ENCODE assay signal across 8 cellular contexts in the genomic region with DNA sequence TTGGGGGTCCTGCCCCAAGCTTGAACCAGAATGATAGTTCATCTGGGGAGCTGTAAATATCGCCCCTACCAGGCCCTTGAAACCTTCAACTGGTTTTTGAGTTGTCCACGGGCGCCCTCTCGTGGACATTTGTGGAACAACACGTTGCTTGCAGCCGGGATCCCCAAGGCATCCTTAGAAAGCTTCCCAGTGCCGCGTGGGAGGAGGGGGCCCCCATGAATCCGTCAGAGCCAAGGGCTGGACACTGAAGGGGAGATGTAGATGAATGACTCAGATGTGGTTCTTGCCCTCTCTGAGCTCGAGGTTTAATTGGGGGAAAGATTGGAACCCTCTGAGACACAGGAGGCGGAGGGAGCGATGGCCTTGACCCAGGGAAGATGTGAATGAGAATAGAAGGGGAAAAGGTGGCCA. TPM values are rescaled to one million over a fixed set of nuclear protein-coding genes. Genes with fewer than 3 reads are reported as not detected.
DNase-seq lines count a peak whose midpoint lies in the region; ATAC-seq and TF ChIP-seq lines count a peak whose summit lies in the region.

No MANE protein-coding gene starts in this region.

- dilution Hi-C loops in IMR-90 (cut with HindIII; ENCODE audit: low sequenced_read_pairs, unreplicated experiment): no loop called here

- intact Hi-C loops in IMR-90 (cut with micrococcal nuclease) (loop anchor here (1.0 to 10.0 kb wide), 4 partner anchors 136 to 606 kb away; a partner anchor contains a TSS), cardiac septum (cut with DNase I) (loop anchor here (2.0 to 5.0 kb wide), 3 partner anchors 136 to 209 kb away; a partner anchor contains a TSS)

- TF ChIP-seq RAD21 in IMR-90 (IDR thresholded peaks at IDR 0.05; ENCODE audit: low read length): peak; percentile 88

- H2BK120ac ChIP-seq in IMR-90 (ENCODE audit: low read depth, low read length): peak overlapping the region; percentile 70

- H3K36me3 ChIP-seq in DND-41 (ENCODE audit: insufficient read depth, low read length): no peaks in the 10 kb centered on the region
- peaks cover 10% of the 10 kb centered on the region for H3K36me3 ChIP-seq in IMR-90 (ENCODE audit: control insufficient read depth, insufficient read depth, low read length)

- in situ Hi-C loops in IMR-90 (cut with MboI; ENCODE audit: low sequenced_read_pairs): loop anchor here (5.0 kb wide), 1 partner anchor 179 kb away; no protein-coding TSS in a partner anchor

- CTCF ChIA-PET in IMR-90 (lab: Yijun Ruan, JAX): interaction anchor here (0.6 to 2.4 kb wide), 13 partner anchors 12 to 208 kb away, joined by 3 to 16 read pairs (median 5); a partner anchor contains a TSS

- peak overlapping the region; percentile 76 for H2AK9ac ChIP-seq in IMR-90 (replicated peaks; ENCODE audit: low read depth, low read length, poor library complexity)

- H3K27ac ChIP-seq in DND-41 (ENCODE audit: low read length): no peak overlapping the region
- H3K27ac ChIP-seq in IMR-90 (ENCODE audit: insufficient read depth, low read length): no peak overlapping the region

- H3K56ac ChIP-seq in IMR-90 (ENCODE audit: extremely low read depth, insufficient read depth, low read length): no peak overlapping the region

- no peak overlapping the region for H3K23ac ChIP-seq in IMR-90 (ENCODE audit: low read depth, low read length)

- H3K4me3 ChIP-seq in DND-41 (ENCODE audit: low read depth in 1 of 2, low read length in 2 of 2) (no peak overlapping the region), IMR-90 (ENCODE audit: insufficient read depth, low read depth, low read length) (no peak overlapping the region)

- peaks cover 0 to 7% of the 10 kb centered on the region in 2 experiments; a peak in 1 of 4 replicates for H3K79me1 ChIP-seq in IMR-90 (ENCODE audit: low read depth in 1 of 2, low read length in 2 of 2)

- DNase-seq in DND-41 (peak; percentile 64), IMR-90 (peak; percentile 67), cardiac septum (ENCODE audit: low spot score) (peak; percentile 81), putamen (ENCODE audit: low spot score) (peak; percentile 49)
- peak; percentile 44 for DNase-seq in activated naive CD8-positive, alpha-beta T cell treated with anti-CD3 and anti-CD28 coated beads for 36 hours

- no peak for TF ChIP-seq POLR2A in IMR-90 (IDR thresholded peaks at IDR 0.05; ENCODE audit: low read depth, low read length)

- H2AFZ ChIP-seq in DND-41 (ENCODE audit: low read depth, low read length) (no peak overlapping the region), IMR-90 (replicated peaks; ENCODE audit: low read length, poor library complexity) (peak overlapping the region; percentile 81)

- no TSS peak for BruUV-seq in IMR-90 (replicated peaks; lab: Mats Ljungman, UMichigan)

- H2BK20ac ChIP-seq in IMR-90 (ENCODE audit: low read depth, low read length): peak overlapping the region; percentile 62; the same call in 1 of the 2 replicates

- peak overlapping the region; percentile 79 for H3K4ac ChIP-seq in IMR-90 (ENCODE audit: low read depth, low read length)

- 18% methylated on average over 12 of the region's 12 CpGs; no CpG with 5 or more reads in 1 of the 2 experiments for WGBS in IMR-90 (ENCODE audit: extremely low coverage in 2 of 2, insufficient read length in 1 of 2), 2 experiments

- no peaks in the 10 kb centered on the region for H3K4me1 Mint-ChIP-seq in activated naive CD8-positive, alpha-beta T cell treated with anti-CD3 and anti-CD28 coated beads for 36 hours

- peaks cover 9% of the 10 kb centered on the region for H3K9me1 ChIP-seq in IMR-90 (ENCODE audit: insufficient read depth, low read length)

- H2BK15ac ChIP-seq in IMR-90 (ENCODE audit: low read depth, low read length): peak overlapping the region; percentile 82; the same call in 1 of the 3 replicates

- no peak overlapping the region; the same call in 1 of the 2 replicates for H3K14ac ChIP-seq in IMR-90 (replicated peaks; ENCODE audit: low read depth, low read length)

- peaks cover 6% of the 10 kb centered on the region for H3K9me3 ChIP-seq in DND-41 (ENCODE audit: insufficient read depth, low read length, severe bottlenecking)
- H3K9me3 ChIP-seq in IMR-90 (ENCODE audit: control insufficient read depth, insufficient read depth, low read length): no peaks in the 10 kb centered on the region

- H2BK5ac ChIP-seq in IMR-90 (ENCODE audit: low read depth, low read length, poor library complexity, severe bottlenecking): no peak overlapping the region

- H3K9ac ChIP-seq in DND-41 (ENCODE audit: low read depth, low read length) (no peak overlapping the region), IMR-90 (ENCODE audit: low read depth, low read length) (no peak overlapping the region)

- H2AK5ac ChIP-seq in IMR-90 (ENCODE audit: low read depth, low read length): peak overlapping the region; percentile 97

- H3K79me2 ChIP-seq in DND-41 (ENCODE audit: insufficient read depth, low read length): no peaks in the 10 kb centered on the region

- TF ChIP-seq CTCF in DND-41 (IDR thresholded peaks at IDR 0.05; ENCODE audit: borderline replicate concordance, extremely low read depth, low read length, poor library complexity, severe bottlenecking) (peak; percentile 87), IMR-90 (conservative IDR thresholded peaks at IDR 0.05; ENCODE audit: low read depth, low read length) (peak; percentile 91)

- H4K20me1 ChIP-seq in DND-41 (ENCODE audit: insufficient read depth, low read length): no peaks in the 10 kb centered on the region
- no peaks in the 10 kb centered on the region for H4K20me1 ChIP-seq in IMR-90 (ENCODE audit: insufficient read depth, low read length)

- H3K4me1 ChIP-seq in DND-41 (ENCODE audit: insufficient read depth, low read length): no peaks in the 10 kb centered on the region
- H3K4me1 ChIP-seq in IMR-90 (ENCODE audit: control insufficient read depth, insufficient read depth, low read length): peaks cover 9% of the 10 kb centered on the region

- no peak overlapping the region for H4K5ac ChIP-seq in IMR-90 (ENCODE audit: low read depth, low read length)

- H4K91ac ChIP-seq in IMR-90 (ENCODE audit: insufficient read depth, low read depth, low read length): no peak overlapping the region; the same call in none of the 2 replicates

- H3K27me3 ChIP-seq in DND-41 (ENCODE audit: insufficient read depth, low read length, poor library complexity) (no peaks in the 10 kb centered on the region), IMR-90 (ENCODE audit: control insufficient read depth, insufficient read depth, low read length) (no peaks in the 10 kb centered on the region)

- H3K4me2 ChIP-seq in DND-41 (ENCODE audit: insufficient read depth, low read length): no peak overlapping the region
- H3K4me2 ChIP-seq in IMR-90 (ENCODE audit: low read depth, low read length): no peak overlapping the region

- peaks cover 14% of the 10 kb centered on the region for H3K9me3 Mint-ChIP-seq in activated naive CD8-positive, alpha-beta T cell treated with anti-CD3 and anti-CD28 coated beads for 36 hours

- peaks cover 3% of the 10 kb centered on the region for H3K27me3 Mint-ChIP-seq in activated naive CD8-positive, alpha-beta T cell treated with anti-CD3 and anti-CD28 coated beads for 36 hours

- peaks cover 18% of the 10 kb centered on the region for H3K36me3 Mint-ChIP-seq in activated naive CD8-positive, alpha-beta T cell treated with anti-CD3 and anti-CD28 coated beads for 36 hours

- no peak overlapping the region for H3K27ac Mint-ChIP-seq in activated naive CD8-positive, alpha-beta T cell treated with anti-CD3 and anti-CD28 coated beads for 36 hours

- POLR2A ChIA-PET in IMR-90 (lab: Charles Lee; ENCODE audit: unreplicated experiment): no interaction called here

- no peak overlapping the region for H3K18ac ChIP-seq in IMR-90 (ENCODE audit: low read depth, low read length)

- no peak overlapping the region for H3K4me3 Mint-ChIP-seq in activated naive CD8-positive, alpha-beta T cell treated with anti-CD3 and anti-CD28 coated beads for 36 hours

- peak; percentile 79 for ATAC-seq in DND-41 (ENCODE audit: insufficient read depth, low read depth)
- ATAC-seq in IMR-90 (ENCODE audit: low read depth): peak; percentile 75
- ATAC-seq in SK-N-SH treated with all-trans-retinoic acid at 6 μM for 48 hours: peak; percentile 72
- no peak for ATAC-seq in GM21381 (IDR thresholded peaks at IDR 0.05; ENCODE audit: unreplicated experiment)
- no peak for ATAC-seq in HG03457 (IDR thresholded peaks at IDR 0.05; ENCODE audit: unreplicated experiment)

- H4K8ac ChIP-seq in IMR-90 (ENCODE audit: low read depth in 2 of 2, low read length in 2 of 2): no peak overlapping the region; a peak in 1 of 4 replicates

TF ChIP-seq in IMR-90, 13 proteins besides CTCF, POLR2A, EP300 and RAD21:
- TF ChIP-seq MAZ (IDR thresholded peaks at IDR 0.05; ENCODE audit: borderline replicate concordance, low read depth, low read length) (0 out of 2 replicates have a peak, but pooled peaks have one; percentile 14), RCOR1 (IDR thresholded peaks at IDR 0.05; ENCODE audit: insufficient replicate concordance, low read length) (no peak), SMC3 (IDR thresholded peaks at IDR 0.05; ENCODE audit: low read depth, low read length) (peak; percentile 95), FOS (IDR thresholded peaks at IDR 0.05; ENCODE audit: low read depth, low read length) (0 out of 2 replicates have a peak, but pooled peaks have one; percentile 13)
TF ChIP-seq in IMR-90: peak in this region for 3.

TF ChIP-seq in SK-N-SH treated with all-trans-retinoic acid at 6 μM for 48 hours, 23 proteins besides CTCF, POLR2A, EP300 and RAD21 (continues in another document):
- TF ChIP-seq RARB (CRISPR knock-in tag; IDR thresholded peaks at IDR 0.05): no peak
- no peak for TF ChIP-seq SNAI2 (CRISPR knock-in tag; IDR thresholded peaks at IDR 0.05)

RNA-seq across cellular contexts. Expression of a gene that starts 31.8 kb away (rescaled TPM):
- total RNA-seq in IMR-90 (2012; rRNA removed) (0.18 TPM in 1 of 2 replicates, not detected in the other), cardiac septum (not detected)
- 0.30 TPM in 1 of 2 replicates, not detected in the other for polyA plus RNA-seq in IMR-90 (2012; rRNA removed)
- polyA plus RNA-seq in IMR-90 (2012; cell fraction: cytosol; rRNA removed): 0.11 and 0.26 TPM in 2 replicates
- polyA plus RNA-seq in IMR-90 (2012; cell fraction: nucleus; rRNA removed; ENCODE audit: low replicate concordance): 0.11 TPM in 1 of 2 replicates, not detected in the other
- total RNA-seq in activated naive CD8-positive, alpha-beta T cell treated with anti-CD3 and anti-CD28 coated beads for 36 hours: not detected

RNA-seq across cellular contexts. Expression of a gene that starts 38.6 kb away (rescaled TPM):
- total RNA-seq in IMR-90 (2012; rRNA removed) (not detected in 2 replicates), cardiac septum (0.32 TPM)
- polyA plus RNA-seq in IMR-90 (2012; rRNA removed): not detected in 2 replicates
- not detected in 2 replicates for polyA plus RNA-seq in IMR-90 (2012; cell fraction: cytosol; rRNA removed)
- polyA plus RNA-seq in IMR-90 (2012; cell fraction: nucleus; rRNA removed; ENCODE audit: low replicate concordance): not detected in 2 replicates
- total RNA-seq in activated naive CD8-positive, alpha-beta T cell treated with anti-CD3 and anti-CD28 coated beads for 36 hours: not detected

Comparison
In these comparisons a context has a peak if more than half of its experiments do, and no peak if none do; other contexts are left out.
1. ATAC-seq: peak in DND-41 (single experiment), IMR-90 (single experiment) and SK-N-SH treated with all-trans-retinoic acid at 6 μM for 48 hours (single experiment); none in GM21381 (single experiment) and HG03457 (single experiment).
2. Peak in every context shown above with its lines, with median percentiles within 50 percentile points of each other: DNase-seq.